Comparison of ENCODE assay signal across 15 cellular contexts in the genomic region with DNA sequence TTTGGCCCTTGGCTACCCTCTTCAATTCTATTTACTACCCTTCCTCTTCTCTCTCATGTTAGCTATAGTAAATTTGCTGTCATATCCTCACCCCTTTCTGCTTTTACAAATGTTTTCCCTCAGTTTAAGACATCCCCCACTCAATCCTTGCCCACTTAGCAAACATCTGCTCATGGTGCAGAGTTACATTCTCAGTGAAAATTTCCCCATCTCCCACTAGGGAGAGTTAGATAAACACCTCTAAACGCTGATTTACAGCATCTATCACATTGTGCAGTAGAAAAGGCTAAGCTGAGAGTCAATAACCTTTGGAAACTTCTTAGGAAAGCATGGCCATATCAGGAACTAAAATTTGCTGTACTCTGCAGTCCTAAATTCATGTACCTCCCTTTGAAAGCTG.
DNase-seq lines count a peak whose midpoint lies in the region; ATAC-seq and TF ChIP-seq lines count a peak whose summit lies in the region.
"Had no signal": no experiment of that assay in that cellular context is flagged by ENCODE, and none has a peak within 500 bp of the region (broad histone marks: within the 10 kb centered on the region; RNA-seq: fewer than 3 reads in every experiment).

No MANE protein-coding gene starts in this region.

- no peak overlapping the region for H4K5ac ChIP-seq in H9 (ENCODE audit: insufficient read length, low read depth, low read length)

- H3K23me2 ChIP-seq in H9 (ENCODE audit: insufficient read length, low read depth, low read length, poor library complexity, severe bottlenecking), result no peaks in the 10 kb centered on the region

- H4K91ac ChIP-seq in H9 (ENCODE audit: insufficient read length, low read depth, low read length) (no peak overlapping the region), mesenchymal stem cell (ENCODE audit: low read length) (no peak overlapping the region)

- H3K36me3 Mint-ChIP-seq in H9 (ENCODE audit: insufficient read depth in 1 of 3, low read depth in 3 of 3), result no peaks in the 10 kb centered on the region; a peak in 1 of 7 replicates

- no peak overlapping the region for H3K56ac ChIP-seq in H9 (ENCODE audit: insufficient read length, low read depth, low read length)

- H4K8ac ChIP-seq in H9 (replicated peaks; ENCODE audit: insufficient read length, low read depth, low read length) (no peak overlapping the region), mesenchymal stem cell (ENCODE audit: low read length) (no peak overlapping the region)

- H3K9me3 ChIP-seq in H9 (ENCODE audit: control insufficient read depth, low read depth, low read length) (no peaks in the 10 kb centered on the region), mesenchymal stem cell (ENCODE audit: control insufficient read depth, low read length) (no peaks in the 10 kb centered on the region), adrenal gland (replicated peaks in 1 of 3) (no peaks in the 10 kb centered on the region)
- H3K9me3 ChIP-seq in effector memory CD4-positive, alpha-beta T cell (ENCODE audit: control insufficient read depth, low read length), result no peaks in the 10 kb centered on the region
- H3K9me3 ChIP-seq: neutrophil, right atrium auricular region had no signal

- H3K36me3 ChIP-seq in mesenchymal stem cell (ENCODE audit: control insufficient read depth in 1 of 2, insufficient read depth in 2 of 2, low read depth in 1 of 2, low read length in 2 of 2) (no peaks in the 10 kb centered on the region), adrenal gland (replicated peaks in 1 of 2) (no peaks in the 10 kb centered on the region)
- no peaks in the 10 kb centered on the region for H3K36me3 ChIP-seq in effector memory CD4-positive, alpha-beta T cell (ENCODE audit: control insufficient read depth, insufficient read depth, low read length)
- H3K36me3 ChIP-seq: neutrophil, right atrium auricular region had no signal

- no peaks in the 10 kb centered on the region for H4K20me1 ChIP-seq in H9 (ENCODE audit: control insufficient read depth, insufficient read depth, insufficient read length)

- no peaks in the 10 kb centered on the region; a peak in 1 of 5 replicates for H3K9me3 Mint-ChIP-seq in H9

- H3K27me3 ChIP-seq in H9 (ENCODE audit: insufficient read depth, low read length) (no peaks in the 10 kb centered on the region), mesenchymal stem cell (ENCODE audit: control insufficient read depth in 1 of 2, insufficient read depth in 1 of 2, low read length in 2 of 2) (no peaks in the 10 kb centered on the region), adrenal gland (no peaks in the 10 kb centered on the region)
- no peaks in the 10 kb centered on the region for H3K27me3 ChIP-seq in effector memory CD4-positive, alpha-beta T cell (replicated peaks; ENCODE audit: control insufficient read depth, insufficient read depth, low read length, poor library complexity, severe bottlenecking)
- H3K27me3 ChIP-seq: neutrophil, right atrium auricular region had no signal

- H3K14ac ChIP-seq in H9 (ENCODE audit: insufficient read depth, low read length) (no peak overlapping the region), mesenchymal stem cell (ENCODE audit: low read length in 2 of 2) (no peak overlapping the region)

- H3K79me1 ChIP-seq in H9 (ENCODE audit: insufficient read depth, low read depth, low read length, poor library complexity, severe bottlenecking) (no peaks in the 10 kb centered on the region), mesenchymal stem cell (replicated peaks; ENCODE audit: low read length, poor library complexity, severe bottlenecking) (peaks cover 5% of the 10 kb centered on the region)

- no peak overlapping the region for H2BK15ac ChIP-seq in H9 (ENCODE audit: low read depth, low read length)
- H2BK15ac ChIP-seq in mesenchymal stem cell (ENCODE audit: low read depth, poor library complexity, severe bottlenecking), result no peak overlapping the region

- peaks cover 66 to 67% of the 10 kb centered on the region in 2 experiments for H3K4me1 Mint-ChIP-seq in H9

- H2BK20ac ChIP-seq in H9 (ENCODE audit: low read depth, low read length, poor library complexity, severe bottlenecking), result no peak overlapping the region

- peak overlapping the region; percentile 15 for H3K27ac ChIP-seq in H9 (ENCODE audit: insufficient read length, low read depth, low read length)
- H3K27ac ChIP-seq in mesenchymal stem cell (ENCODE audit: low read length, poor library complexity, severe bottlenecking), result no peak overlapping the region
- H3K27ac ChIP-seq in effector memory CD4-positive, alpha-beta T cell (ENCODE audit: insufficient read depth, low read length, poor library complexity, severe bottlenecking), result no peak overlapping the region
- no peak overlapping the region for H3K27ac ChIP-seq in adrenal gland
- H3K27ac ChIP-seq: neutrophil, right atrium auricular region had no signal

- H3K4ac ChIP-seq in H9 (ENCODE audit: low read depth, low read length), result no peak overlapping the region
- H3K4ac ChIP-seq in mesenchymal stem cell (ENCODE audit: low read depth in 1 of 2, low read length in 2 of 2), result no peak overlapping the region

- H3K4me2 ChIP-seq in H9 (ENCODE audit: insufficient read depth, insufficient read length, low read length) (no peak overlapping the region), mesenchymal stem cell (ENCODE audit: low read length, poor library complexity, severe bottlenecking) (no peak overlapping the region)

- intact Hi-C loops in adrenal gland (cut with DNase I), result no loop called here

- no peak overlapping the region for H3T11ph ChIP-seq in H9 (ENCODE audit: low read length)

- no peak overlapping the region for H2BK12ac ChIP-seq in H9 (ENCODE audit: insufficient read length, low read depth, low read length)
- H2BK12ac ChIP-seq in mesenchymal stem cell (ENCODE audit: low read length in 2 of 2), result no peak overlapping the region

- H3K27ac Mint-ChIP-seq in H9, result peak overlapping the region in 2 of 3 experiments; percentile 46 to 53; a peak in 4 of 7 replicates
- H3K27ac Mint-ChIP-seq: B cell had no signal

- H3K4me1 ChIP-seq in H9 (ENCODE audit: insufficient read depth, low read length) (peaks cover 24% of the 10 kb centered on the region; the same call in 1 of the 2 replicates), mesenchymal stem cell (ENCODE audit: control insufficient read depth, insufficient read depth, low read depth, low read length) (peaks cover 11% of the 10 kb centered on the region), adrenal gland (replicated peaks in 1 of 2) (peaks cover 10 to 31% of the 10 kb centered on the region in 2 donors)
- no peaks in the 10 kb centered on the region for H3K4me1 ChIP-seq in effector memory CD4-positive, alpha-beta T cell (ENCODE audit: control insufficient read depth, insufficient read depth, low read length, poor library complexity, severe bottlenecking)

- no peak for TF ChIP-seq POLR2A in adrenal gland (IDR thresholded peaks at IDR 0.05)

- H2AFZ ChIP-seq in H9 (ENCODE audit: low read length) (no peak overlapping the region), mesenchymal stem cell (ENCODE audit: low read depth, low read length) (no peak overlapping the region)

- no peaks in the 10 kb centered on the region for H3K27me3 Mint-ChIP-seq in H9 (ENCODE audit: low read depth)
- H3K27me3 Mint-ChIP-seq: B cell had no signal

- H2AK5ac ChIP-seq in H9 (ENCODE audit: insufficient read length, low read length), result no peak overlapping the region
- H2AK5ac ChIP-seq in mesenchymal stem cell (ENCODE audit: low read length, severe bottlenecking), result no peak overlapping the region

- H3K9ac ChIP-seq in H9 (ENCODE audit: extremely low read depth, insufficient read length, low read length), result no peak overlapping the region
- H3K9ac ChIP-seq in mesenchymal stem cell (ENCODE audit: low read length), result no peak overlapping the region

- H3K18ac ChIP-seq in H9 (ENCODE audit: insufficient read length, low read depth, low read length), result no peak overlapping the region
- H3K18ac ChIP-seq in mesenchymal stem cell (ENCODE audit: low read depth in 1 of 2, low read length in 2 of 2), result no peak overlapping the region

- H3K79me2 ChIP-seq in H9 (ENCODE audit: insufficient read depth, low read length), result no peaks in the 10 kb centered on the region

- H2BK5ac ChIP-seq in H9 (ENCODE audit: insufficient read length, low read length), result no peak overlapping the region
- H2BK5ac ChIP-seq in mesenchymal stem cell (ENCODE audit: low read depth, low read length, poor library complexity, severe bottlenecking), result no peak overlapping the region

- H3K4me3 Mint-ChIP-seq in H9, result no peak overlapping the region
- H3K4me3 Mint-ChIP-seq: B cell had no signal

- no peak for TF ChIP-seq CTCF in H9 (conservative IDR thresholded peaks at IDR 0.05)
- no peak for TF ChIP-seq CTCF in adrenal gland (IDR thresholded peaks at IDR 0.05)

- ATAC-seq in GM18907 (IDR thresholded peaks at IDR 0.05; ENCODE audit: unreplicated experiment), result no peak

- WGBS in H9 (ENCODE audit: extremely low coverage, insufficient read length, low lambda C conversion rate), result no CpG with 5 or more reads among the region's 1 CpG
- 33% methylated on average over 1 of the region's 1 CpG for WGBS in mesenchymal stem cell
- WGBS in adrenal gland, 4 donors, result 35 to 43% (median 40%) methylated on average over 1 of the region's 1 CpG

- H3K23ac ChIP-seq in H9 (ENCODE audit: insufficient read length, low read depth, low read length) (no peak overlapping the region), mesenchymal stem cell (ENCODE audit: low read length in 2 of 2) (no peak overlapping the region)

- H2BK120ac ChIP-seq in H9 (ENCODE audit: low read depth, low read length, poor library complexity, severe bottlenecking) (no peak overlapping the region), mesenchymal stem cell (ENCODE audit: low read depth, low read length) (no peak overlapping the region)

- no peak for DNase-seq in H9
- peak; percentile 35 for DNase-seq in NCI-H1694 (lab: John Stamatoyannopoulos, UW)
- DNase-seq in amniotic epithelial cell (ENCODE audit: low read depth), result peak; percentile 43
- DNase-seq in mesenchymal stem cell, result peak; percentile 33
- DNase-seq in effector memory CD4-positive, alpha-beta T cell, result no peak
- DNase-seq in adrenal gland, result no peak
- DNase-seq: GF-D8; MM.1S; Right ventricle myocardium superior; stimulated activated CD4-positive, alpha-beta T cell treated with anti-CD3 and anti-CD28 coated beads, Interleukin-2, amount 100 ng/mL, for 48 hours; substantia nigra had no signal

- no peak overlapping the region for H3K4me3 ChIP-seq in mesenchymal stem cell (ENCODE audit: insufficient read depth in 1 of 2, low read depth in 1 of 2, low read length in 2 of 2)
- H3K4me3 ChIP-seq in effector memory CD4-positive, alpha-beta T cell (ENCODE audit: insufficient read depth, low read depth, low read length, poor library complexity, severe bottlenecking), result no peak overlapping the region
- no peak overlapping the region for H3K4me3 ChIP-seq in adrenal gland
- H3K4me3 ChIP-seq: right atrium auricular region had no signal

Comparison
In these comparisons a context has a peak if more than half of its experiments do, and no peak if none do; other contexts are left out.
1. DNase-seq: peak in NCI-H1694 (single experiment), amniotic epithelial cell (single experiment) and mesenchymal stem cell (single experiment); none in H9 (single experiment), effector memory CD4-positive, alpha-beta T cell (0 of 3) and adrenal gland (0 of 7).